Comparison of ENCODE assay signal across 23 cellular contexts in the genomic region with DNA sequence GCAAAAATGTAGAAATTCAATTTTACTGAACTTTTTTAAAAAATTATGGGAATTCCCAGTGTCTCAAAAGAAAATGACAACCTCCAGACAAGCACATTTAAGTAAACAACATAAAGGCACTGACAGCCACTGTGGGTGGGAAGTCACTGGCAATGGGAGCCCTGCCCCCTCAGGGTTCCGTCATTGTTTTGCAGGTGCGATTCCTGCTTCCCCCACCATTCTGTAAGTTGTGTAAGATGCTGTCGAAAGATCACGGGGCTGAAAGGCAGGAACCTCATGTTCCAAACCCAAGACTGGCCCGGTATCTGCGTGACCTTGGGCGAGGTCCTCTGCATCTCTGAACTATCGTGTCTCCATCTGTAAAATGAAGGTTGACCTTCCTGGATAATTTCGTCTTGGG. TPM values are rescaled to one million over a fixed set of nuclear protein-coding genes. Genes with fewer than 3 reads are reported as not detected.
DNase-seq lines count a peak whose midpoint lies in the region; ATAC-seq, FAIRE-seq and TF ChIP-seq lines count a peak whose summit lies in the region.
"Had no signal": no experiment of that assay in that cellular context is flagged by ENCODE, and none has a peak within 500 bp of the region (broad histone marks: within the 10 kb centered on the region; RNA-seq: fewer than 3 reads in every experiment).

No MANE protein-coding gene starts in this region.

- H3K4me2 ChIP-seq in K562 (ENCODE audit: insufficient read depth, low read length), result no peak overlapping the region
- H3K4me2 ChIP-seq: A549 had no signal

- peak overlapping the region in 5 of 7 donors; percentile 46 to 76 (median 57) for H3K27ac Mint-ChIP-seq in CD14-positive monocyte
- no peak overlapping the region for H3K27ac Mint-ChIP-seq in CD4-positive, alpha-beta T cell

- H3K9me3 Mint-ChIP-seq in CD14-positive monocyte, result peaks cover 0 to 2% (median 0%) of the 10 kb centered on the region in 7 donors
- H3K9me3 Mint-ChIP-seq in CD4-positive, alpha-beta T cell, result no peaks in the 10 kb centered on the region

- WGBS in K562 (ENCODE audit: insufficient coverage, low coverage, missing lambda C conversion rate), result 80% methylated on average over 9 of the region's 9 CpGs
- WGBS in sigmoid colon, 2 donors, result 86 to 96% methylated on average over 9 of the region's 9 CpGs

- TF ChIP-seq EP300 in K562 (IDR thresholded peaks at IDR 0.05; ENCODE audit: low read length), result no peak
- no peak for TF ChIP-seq EP300 in sigmoid colon (IDR thresholded peaks at IDR 0.05)

- TF ChIP-seq CTCF in CD14-positive monocyte (IDR thresholded peaks at IDR 0.05) (no peak), K562 (IDR thresholded peaks at IDR 0.05 in 2 of 3, conservative IDR thresholded peaks at IDR 0.05 in 1 of 3; ENCODE audit: insufficient read depth in 2 of 3, low read depth in 1 of 3, low read length in 3 of 3) (no peak), sigmoid colon (IDR thresholded peaks at IDR 0.05) (no peak), RWPE1 (conservative IDR thresholded peaks at IDR 0.05; ENCODE audit: low read depth) (no peak)
- no peak for TF ChIP-seq CTCF in CD4-positive, alpha-beta T cell (IDR thresholded peaks at IDR 0.05)

- DNase-seq in CD14-positive monocyte (ENCODE audit: low spot score) (no peak), K562 (ENCODE audit: extremely low read depth in 1 of 4, low spot score in 3 of 4) (peak in 1 of 4 experiments; percentile 34), sigmoid colon (peak; percentile 40), inferior parietal cortex (ENCODE audit: extremely low spot score) (no peak), HT-29 (ENCODE audit: low spot score) (no peak), RWPE1 (ENCODE audit: low spot score) (no peak)
- DNase-seq in CD4-positive, alpha-beta T cell, result no peak
- DNase-seq: C1 segment of cervical spinal cord, DMS153, DND-41, Kasumi-1, NCI-H1048, NCI-H1417, NCI-H1694, NCI-H2081, NCI-H2227 treated with DMSO at 0.1 percent for 48 hours, NCI-H526 treated with DMSO at 0.1 percent for 48 hours, SHP77 treated with DMSO at 0.1 percent for 48 hours had no signal

- no peaks in the 10 kb centered on the region for H4K20me1 ChIP-seq in K562 (replicated peaks; ENCODE audit: control insufficient read depth, insufficient read depth, low read length)

- CTCF ChIA-PET in CD4-positive, alpha-beta T cell (lab: Charles Lee), result no interaction called here
- CTCF ChIA-PET in K562 (lab: Yijun Ruan, JAX; ENCODE audit: low intra/inter-chr PET ratio) (no interaction called here), RWPE1 (lab: Yijun Ruan, JAX) (interaction anchor here (0.7 kb wide), 1 partner anchor 442 kb away, joined by 3 read pairs; no protein-coding TSS in a partner anchor)

- no peaks in the 10 kb centered on the region for H3K9me3 ChIP-seq in CD4-positive, alpha-beta T cell (ENCODE audit: control insufficient read depth, low read length)
- no peaks in the 10 kb centered on the region for H3K9me3 ChIP-seq in K562 (replicated peaks; ENCODE audit: control insufficient read depth, insufficient read depth, low read depth, low read length)
- H3K9me3 ChIP-seq in sigmoid colon, result no peaks in the 10 kb centered on the region
- H3K9me3 ChIP-seq: A549 had no signal

- H2AFZ ChIP-seq in K562 (ENCODE audit: low read depth, low read length), result peak overlapping the region; percentile 93

- H3K4me3 ChIP-seq in K562, result no peak overlapping the region
- H3K4me3 ChIP-seq in sigmoid colon, result no peak overlapping the region
- H3K4me3 ChIP-seq: A549, SK-N-MC had no signal

- peaks cover 47% of the 10 kb centered on the region for H3K4me1 Mint-ChIP-seq in CD14-positive monocyte
- peaks cover 16% of the 10 kb centered on the region for H3K4me1 Mint-ChIP-seq in CD4-positive, alpha-beta T cell (ENCODE audit: low read depth)

- no TSS peak for BruUV-seq in K562 (replicated peaks; lab: Mats Ljungman, UMichigan)

- peaks cover 0 to 1% (median 1%) of the 10 kb centered on the region in 3 donors for H3K27me3 Mint-ChIP-seq in CD14-positive monocyte (ENCODE audit: low read depth in 3 of 3)
- no peaks in the 10 kb centered on the region for H3K27me3 Mint-ChIP-seq in CD4-positive, alpha-beta T cell

- ATAC-seq in CD4-positive, alpha-beta T cell (ENCODE audit: poor library complexity), result peak; percentile 52
- no peak for ATAC-seq in K562
- ATAC-seq: A549 had no signal

- no peak for FAIRE-seq in K562 (lab: Jason Lieb, UNC)
- FAIRE-seq: A549, H54, HepG2 had no signal

- peaks cover 3% of the 10 kb centered on the region for H3K9me1 ChIP-seq in K562 (ENCODE audit: control insufficient read depth, insufficient read depth, low read length)

- H3K79me2 ChIP-seq in K562 (ENCODE audit: control insufficient read depth, insufficient read depth, low read length), result no peaks in the 10 kb centered on the region

- H3K9ac ChIP-seq in K562 (ENCODE audit: insufficient read depth in 1 of 2, low read depth in 2 of 2, low read length in 2 of 2), result peak overlapping the region in 1 of 2 experiments; percentile 64; a peak in 3 of 4 replicates

- H3K4me1 ChIP-seq in K562 (replicated peaks in 1 of 2; ENCODE audit: control insufficient read depth in 2 of 2, insufficient read depth in 2 of 2, low read length in 2 of 2) (peaks cover 60 to 73% of the 10 kb centered on the region in 2 experiments), sigmoid colon (no peaks in the 10 kb centered on the region)

- intact Hi-C loops in CD14-positive monocyte (cut with micrococcal nuclease), result loop anchor here (5.0 to 10.0 kb wide), 2 partner anchors 35 to 52 kb away; no protein-coding TSS in a partner anchor
- intact Hi-C loops in CD4-positive, alpha-beta T cell (cut with DNase I, micrococcal nuclease), result no loop called here
- intact Hi-C loops in K562 (cut with micrococcal nuclease), result loop anchor here (5.0 kb wide), 1 partner anchor 45 kb away; no protein-coding TSS in a partner anchor
- intact Hi-C loops in sigmoid colon (cut with DNase I), result no loop called here

- no peak overlapping the region for H3K4me3 Mint-ChIP-seq in CD14-positive monocyte
- no peak overlapping the region for H3K4me3 Mint-ChIP-seq in CD4-positive, alpha-beta T cell

- in situ Hi-C loops in K562 (cut with MboI), result no loop called here

- POLR2A ChIA-PET in CD4-positive, alpha-beta T cell (lab: Charles Lee), result no interaction called here
- POLR2A ChIA-PET in K562 (lab: Yijun Ruan, JAX) (no interaction called here), RWPE1 (lab: Yijun Ruan, JAX; ENCODE audit: low non-redundant PET) (no interaction called here)

- H3K36me3 Mint-ChIP-seq in CD14-positive monocyte, result peaks cover 0 to 6% of the 10 kb centered on the region in 2 donors
- no peaks in the 10 kb centered on the region for H3K36me3 Mint-ChIP-seq in CD4-positive, alpha-beta T cell (ENCODE audit: low read depth)

- no peak for TF ChIP-seq RAD21 in K562 (CRISPR knock-in tag; conservative IDR thresholded peaks at IDR 0.05 in 1 of 2, IDR thresholded peaks at IDR 0.05 in 1 of 2)

- TF ChIP-seq POLR2A in K562 (conservative IDR thresholded peaks at IDR 0.05), result no peak
- TF ChIP-seq POLR2A in sigmoid colon (IDR thresholded peaks at IDR 0.05), result no peak

- no peaks in the 10 kb centered on the region for H3K27me3 ChIP-seq in CD4-positive, alpha-beta T cell (ENCODE audit: control insufficient read depth, insufficient read depth, low read length)
- no peaks in the 10 kb centered on the region for H3K27me3 ChIP-seq in K562 (ENCODE audit: control insufficient read depth in 2 of 2, insufficient read depth in 2 of 2, low read length in 2 of 2)
- no peaks in the 10 kb centered on the region for H3K27me3 ChIP-seq in sigmoid colon

- H3K27ac ChIP-seq in CD4-positive, alpha-beta T cell (ENCODE audit: low read depth, low read length), result no peak overlapping the region
- H3K27ac ChIP-seq in K562 (ENCODE audit: extremely low read depth, low read depth, low read length), result peak overlapping the region; percentile 92
- no peak overlapping the region for H3K27ac ChIP-seq in sigmoid colon
- no peak overlapping the region for H3K27ac ChIP-seq in RWPE1
- H3K27ac ChIP-seq: A549, SK-N-MC had no signal

- no peaks in the 10 kb centered on the region for H3K36me3 ChIP-seq in K562 (ENCODE audit: control insufficient read depth, insufficient read depth, low read length)
- H3K36me3 ChIP-seq in sigmoid colon, result no peaks in the 10 kb centered on the region

TF ChIP-seq in K562, 482 proteins besides CTCF, POLR2A, EP300 and RAD21 (continues in another document):
- TF ChIP-seq, protein P1, sequence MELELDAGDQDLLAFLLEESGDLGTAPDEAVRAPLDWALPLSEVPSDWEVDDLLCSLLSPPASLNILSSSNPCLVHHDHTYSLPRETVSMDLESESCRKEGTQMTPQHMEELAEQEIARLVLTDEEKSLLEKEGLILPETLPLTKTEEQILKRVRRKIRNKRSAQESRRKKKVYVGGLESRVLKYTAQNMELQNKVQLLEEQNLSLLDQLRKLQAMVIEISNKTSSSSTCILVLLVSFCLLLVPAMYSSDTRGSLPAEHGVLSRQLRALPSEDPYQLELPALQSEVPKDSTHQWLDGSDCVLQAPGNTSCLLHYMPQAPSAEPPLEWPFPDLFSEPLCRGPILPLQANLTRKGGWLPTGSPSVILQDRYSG (tag; conservative IDR thresholded peaks at IDR 0.05; ENCODE audit: low read depth), result peak; percentile 47; the same call in 1 of the 2 replicates
- TF ChIP-seq PTRF (tag; IDR thresholded peaks at IDR 0.05) (0 out of 2 replicates have a peak, but pooled peaks have one; percentile 9), TEAD1 (CRISPR knock-in tag; IDR thresholded peaks at IDR 0.05) (peak in 1 of 2 experiments; percentile 18; a peak in 1 of 4 replicates)

RNA-seq across cellular contexts. Expression of gene ASPRV1, which starts 15.8 kb away (rescaled TPM):
- under 1 TPM; 0.25 to 0.27 TPM for polyA plus RNA-seq in CD14-positive monocyte
- under 1 TPM; 0.81 to 0.96 TPM for total RNA-seq in CD4-positive, alpha-beta T cell
- total RNA-seq in K562 (2011; cell fraction: chromatin; rRNA removed; ENCODE audit: low replicate concordance), result 1.2 and 2.8 TPM in 2 replicates
- 1.6 and 2.0 TPM in 2 replicates for total RNA-seq in K562 (2011; cell fraction: nucleolus; rRNA removed)
- 1.2 and 1.5 TPM in 2 replicates for total RNA-seq in K562 (2011; cell fraction: nucleoplasm; rRNA removed)
- 0.36 and 0.57 TPM in 2 replicates for total RNA-seq in K562 (2014; rRNA removed)
- total RNA-seq in K562 (2014; rRNA removed; fragmentation: Illumina TruSeq; extraction: Trizol), result 0.33 and 0.45 TPM in 2 replicates
- total RNA-seq in K562 (2015; rRNA removed; fragmentation: Illumina TruSeq; extraction: Trizol), result 0.58 and 0.64 TPM in 2 replicates
- total RNA-seq in K562 (2021), result 0.58 and 0.60 TPM in 2 replicates
- 0.55 and 0.72 TPM in 2 replicates for polyA plus RNA-seq in K562 (2011; rRNA removed)
- polyA plus RNA-seq in K562 (2011; cell fraction: cytosol; rRNA removed), result 0.43 and 0.48 TPM in 2 replicates
- polyA plus RNA-seq in K562 (2011; cell fraction: nucleus; rRNA removed), result 0.63 TPM in 2 replicates
- 0.62 and 0.97 TPM in 2 replicates for polyA plus RNA-seq in K562 (2012)
- 0.45 and 0.60 TPM in 2 replicates for polyA plus RNA-seq in K562 (2014; fragmentation: Illumina TruSeq; extraction: Trizol)
- under 1 TPM in 1 of 2 experiments, not detected in 1; 0.17 TPM for polyA plus RNA-seq in K562 (2014; fragmentation: Nextera tagmentation; extraction: Ambion mirVana)
- 0.49 and 0.71 TPM in 2 replicates for polyA plus RNA-seq in K562 (2014; rRNA removed)
- polyA minus RNA-seq in K562 (2011; rRNA and poly(A)+ RNA removed), result 0.42 and 0.81 TPM in 2 replicates
- polyA minus RNA-seq in K562 (2011; cell fraction: cytosol; rRNA and poly(A)+ RNA removed), result not detected in 2 replicates
- polyA minus RNA-seq in K562 (2011; cell fraction: nucleus; rRNA and poly(A)+ RNA removed), result 0.22 and 0.27 TPM in 2 replicates
- 1 to 10 TPM; 1.1 to 1.4 (median 1.2) TPM for total RNA-seq in sigmoid colon
- polyA plus RNA-seq in sigmoid colon, result 1 to 10 TPM; 1.1 to 1.2 (median 1.2) TPM
- total RNA-seq in HT-29 (2014; rRNA removed; shearing (Covaris generic)), result 1.1 and 2.1 TPM in 2 replicates
- total RNA-seq: NCI-H460 had no signal

Comparison
In these comparisons a context has a peak if more than half of its experiments do, and no peak if none do; other contexts are left out.
1. intact Hi-C loops: an anchor here in CD14-positive monocyte (5.0 to 10.0 kb wide) and K562 (5.0 kb wide); none called in CD4-positive, alpha-beta T cell and sigmoid colon.